15 cellular contexts compared by ENCODE assay signal in genomic region chr1:15765495-15766194, GRCh38. TPM values are rescaled to one million over a fixed set of nuclear protein-coding genes. Genes with fewer than 3 reads are reported as not detected.
DNase-seq lines count a peak whose midpoint lies in the region; ATAC-seq and TF ChIP-seq lines count a peak whose summit lies in the region.
"Had no signal": no experiment of that assay in that cellular context is flagged by ENCODE, and none has a peak within 500 bp of the region (broad histone marks: within the 10 kb centered on the region; RNA-seq: fewer than 3 reads in every experiment).

No MANE protein-coding gene starts in this region.

- H3K27me3 ChIP-seq in transverse colon, result no peaks in the 10 kb centered on the region

- DNase-seq in HK-2 (ENCODE audit: unreplicated experiment) (peak; percentile 63), astrocyte of the cerebellum (ENCODE audit: low read depth) (peak; percentile 65), glomerular visceral epithelial cell (ENCODE audit: extremely low spot score) (peak; percentile 73), transverse colon (no peak), NCI-H345 (lab: John Stamatoyannopoulos, UW) (no peak)
- DNase-seq: activated CD4-positive, alpha-beta T cell treated with anti-CD3 and anti-CD28 coated beads for 4 hours; activated naive CD4-positive, alpha-beta T cell; endodermal cell; kidney; NCI-H1417; occipital lobe; SHP77 had no signal

- H3K4me3 ChIP-seq in astrocyte of the cerebellum (ENCODE audit: low read depth, low read length) (no peak overlapping the region), transverse colon (no peak overlapping the region)

- TF ChIP-seq CTCF in astrocyte of the cerebellum (IDR thresholded peaks at IDR 0.05; ENCODE audit: low read depth, low read length, missing control alignments), result no peak
- no peak for TF ChIP-seq CTCF in transverse colon (IDR thresholded peaks at IDR 0.05)

- H3K4me1 ChIP-seq in transverse colon, result peaks cover 13 to 44% (median 24%) of the 10 kb centered on the region in 4 donors

- ATAC-seq in GM18873 (IDR thresholded peaks at IDR 0.05; ENCODE audit: low FRiP score, unreplicated experiment) (no peak), HG03196 (IDR thresholded peaks at IDR 0.05; ENCODE audit: unreplicated experiment) (no peak)

- H3K27ac ChIP-seq in transverse colon, result peak overlapping the region in 3 of 4 donors; percentile 80 to 83 (median 83)

- H3K9me3 ChIP-seq in transverse colon, result no peaks in the 10 kb centered on the region

- TF ChIP-seq EP300 in transverse colon (IDR thresholded peaks at IDR 0.05; ENCODE audit: low read depth), result no peak

- H3K36me3 ChIP-seq in transverse colon, result peaks cover 0 to 23% (median 8%) of the 10 kb centered on the region in 4 donors

- in situ Hi-C loops in astrocyte of the cerebellum (cut with HindIII; ENCODE audit: low sequenced_read_pairs) (no loop called here), transverse colon (cut with MboI; ENCODE audit: low pct_ligation_motif_present in 1 of 4, low pct_unique_long_range_greater_than_20kb in 1 of 4, low sequenced_read_pairs in 3 of 4) (no loop called here)

- intact Hi-C loops in transverse colon (cut with DNase I; ENCODE audit: low total_unique reads), result no loop called here

- no peak for TF ChIP-seq POLR2A in transverse colon (IDR thresholded peaks at IDR 0.05)

- 80% methylated on average over 20 of the region's 20 CpGs; no CpG with 5 or more reads in 1 of the 2 donors for WGBS in transverse colon (ENCODE audit: low coverage in 1 of 2), 2 donors

RNA-seq across cellular contexts. Expression of gene FBLIM1, which starts 7.0 kb away (rescaled TPM):
- 100 to 1,000 TPM; 140 to 411 (median 311) TPM for total RNA-seq in transverse colon

RNA-seq across cellular contexts. Expression of gene TMEM82, which starts 23.3 kb away (rescaled TPM):
- total RNA-seq in transverse colon, result 10 to 100 TPM in 3 of 4 donors, 1 to 10 TPM in 1; 1.8 to 30.3 (median 19.2) TPM
- total RNA-seq: occipital lobe, urinary bladder had no signal

RNA-seq across cellular contexts. Expression of gene SLC25A34, which starts 29.6 kb away (rescaled TPM):
- total RNA-seq in transverse colon, result 10 to 100 TPM; 12.9 to 73.3 (median 36.2) TPM

RNA-seq across cellular contexts. Expression of gene UQCRHL, which starts 41.8 kb away (rescaled TPM):
- total RNA-seq in transverse colon, result 1 to 10 TPM in 3 of 4 donors, under 1 TPM in 1; 0.75 to 3.0 (median 1.7) TPM

Comparison
In these comparisons a context has a peak if more than half of its experiments do, and no peak if none do; other contexts are left out.
1. DNase-seq: peak in HK-2 (single experiment), astrocyte of the cerebellum (single experiment) and glomerular visceral epithelial cell (single experiment); none in transverse colon (single experiment) and NCI-H345 (single experiment).